In genomic region chr21:35606578-35606977, GRCh38 we compare ENCODE assay signal across 23 cellular contexts.
"Had no signal": no experiment of that assay in that cellular context is flagged by ENCODE, and none has a peak within 500 bp of the region (broad histone marks: within the 10 kb centered on the region; RNA-seq: fewer than 3 reads in every experiment).

No MANE protein-coding gene starts in this region.

- H3K27me3 ChIP-seq: hepatocyte, neutrophil, pancreas, upper lobe of right lung had no signal

- H3K4me1 ChIP-seq: pancreas, psoas muscle, upper lobe of right lung had no signal

- H3K9me3 Mint-ChIP-seq: activated naive CD8-positive, alpha-beta T cell treated with anti-CD3 and anti-CD28 coated beads, Interleukin-2, amount 10 ng/mL, durations not matched to agents 7 days and 5 days had no signal

- H3K27ac ChIP-seq: coronary artery, hepatocyte, neutrophil, pancreas, psoas muscle, upper lobe of right lung, WERI-Rb-1 had no signal

- FAIRE-seq: frontal cortex, pancreas, TTC549 had no signal

- H3K79me2 ChIP-seq: hepatocyte had no signal

- H3K36me3 Mint-ChIP-seq: activated naive CD8-positive, alpha-beta T cell treated with anti-CD3 and anti-CD28 coated beads, Interleukin-2, amount 10 ng/mL, durations not matched to agents 7 days and 5 days; memory B cell had no signal

- ATAC-seq: pancreas; psoas muscle; right cardiac atrium; stimulated activated naive CD8-positive, alpha-beta T cell treated with anti-CD3 and anti-CD28 coated beads, Interleukin-15, Interleukin-2, amounts not matched to agents 100 U/mL and 50 U/mL, for 24 hours; upper lobe of right lung had no signal

- H3K4me3 ChIP-seq: coronary artery, hepatocyte, pancreas, psoas muscle, upper lobe of right lung had no signal

- H3K27me3 Mint-ChIP-seq: activated T-cell treated with anti-CD3 and anti-CD28 coated beads, Interleukin-2, amount 50 U/mL, for 24 hours had no signal

- H3K36me3 ChIP-seq: neutrophil, pancreas, upper lobe of right lung, WERI-Rb-1 had no signal

- H3K4me3 Mint-ChIP-seq: activated naive CD8-positive, alpha-beta T cell treated with anti-CD3 and anti-CD28 coated beads, Interleukin-2, amount 10 ng/mL, durations not matched to agents 7 days and 5 days; activated T-cell treated with anti-CD3 and anti-CD28 coated beads, Interleukin-2, amount 50 U/mL, for 24 hours; memory B cell; nephron had no signal

- H2AFZ ChIP-seq: hepatocyte had no signal

- H3K4me1 Mint-ChIP-seq: activated naive CD8-positive, alpha-beta T cell treated with anti-CD3 and anti-CD28 coated beads, Interleukin-2, amount 10 ng/mL, durations not matched to agents 7 days and 5 days; nephron had no signal

- H3K4me2 ChIP-seq: hepatocyte had no signal

- DNase-seq: activated CD4-positive, alpha-beta T cell treated with anti-CD3 and anti-CD28 coated beads, Interleukin-2, amount 50 U/mL, for 1 hour; activated CD4-positive, CD25-positive, alpha-beta regulatory T cell treated with anti-CD3 and anti-CD28 coated beads, Interleukin-2, amount 50 U/mL, for 72 hours; activated naive CD4-positive, alpha-beta T cell treated with Interleukin-2 at 50 U/mL for 16 hours; activated naive CD8-positive, alpha-beta T cell treated with anti-CD3 and anti-CD28 coated beads, Interleukin-2, amount 10 ng/mL, durations not matched to agents 7 days and 5 days; activated T-cell treated with anti-CD3 and anti-CD28 coated beads, Interleukin-2, amount 50 U/mL, for 24 hours; amniotic stem cell; cerebellar nuclear complex; glutamatergic neuron; pancreas; psoas muscle; right cardiac atrium; stimulated activated CD4-positive, alpha-beta T cell treated with anti-CD3 and anti-CD28 coated beads, Interleukin-4, amount 100 ng/mL, for 24 hours; stimulated activated naive CD8-positive, alpha-beta T cell treated with anti-CD3 and anti-CD28 coated beads, Interleukin-15, Interleukin-2, amounts not matched to agents 100 U/mL and 50 U/mL, for 24 hours; T-helper 1 cell; upper lobe of right lung; WERI-Rb-1 had no signal

- H3K27ac Mint-ChIP-seq: activated naive CD8-positive, alpha-beta T cell treated with anti-CD3 and anti-CD28 coated beads, Interleukin-2, amount 10 ng/mL, durations not matched to agents 7 days and 5 days; activated T-cell treated with anti-CD3 and anti-CD28 coated beads, Interleukin-2, amount 50 U/mL, for 24 hours; memory B cell; nephron had no signal

- H3K9me3 ChIP-seq: neutrophil, pancreas, psoas muscle, upper lobe of right lung had no signal
